ENCODE assay signal across 8 cellular contexts in genomic region chrX:72238721-72239475, GRCh38. TPM values are rescaled to one million over a fixed set of nuclear protein-coding genes. Genes with fewer than 3 reads are reported as not detected.
DNase-seq lines count a peak whose midpoint lies in the region; ATAC-seq and TF ChIP-seq lines count a peak whose summit lies in the region.

ERCC6L (minus strand) TSS chrX:72239027; CDS start chrX:72238911, 116 bp downstream.

- peak; percentile 93 for DNase-seq in BE2C
- peak; percentile 15 for DNase-seq in NCI-H526 treated with DMSO at 0.1 percent for 48 hours (lab: John Stamatoyannopoulos, UW)
- DNase-seq in activated CD4-positive, alpha-beta T cell treated with anti-CD3 and anti-CD28 coated beads, Interleukin-2, amount 50 U/mL, for 1 hour = peak; percentile 77
- DNase-seq in dedifferentiated amniotic fluid mesenchymal stem cell (ENCODE audit: extremely low spot score) = peak; percentile 68
- peak; percentile 88 to 95 for DNase-seq in left lung
- peak; percentile 73 to 74 for DNase-seq in stimulated activated CD4-positive, alpha-beta T cell treated with anti-CD3 and anti-CD28 coated beads, Interleukin-2, amount 100 ng/mL, for 48 hours

- peak within 1 kb of the TSS; percentile 77 for H3K4me3 ChIP-seq in BE2C (ENCODE audit: low read depth, low read length)
- H3K4me3 ChIP-seq in left lung = peak within 1 kb of the TSS; percentile 11 to 27

- H3K9me3 ChIP-seq in BE2C (no peaks in the 10 kb centered on the region), left lung (no peaks in the 10 kb centered on the region)

- peak; percentile 77 for TF ChIP-seq POLR2A in GM19193 (IDR thresholded peaks at IDR 0.05; ENCODE audit: extremely low read depth, insufficient read depth, insufficient read length)

- H3K27me3 ChIP-seq in BE2C = no peaks in the 10 kb centered on the region
- no peaks in the 10 kb centered on the region for H3K27me3 ChIP-seq in left lung

- no peaks in the 10 kb centered on the region for H3K36me3 ChIP-seq in BE2C
- no peaks in the 10 kb centered on the region for H3K36me3 ChIP-seq in left lung

- intact Hi-C loops in left lung (cut with DNase I) = no loop called here

- H3K27ac ChIP-seq in left lung = no peak within 1 kb of the TSS

- no peak for TF ChIP-seq CTCF in BE2C (IDR thresholded peaks at IDR 0.05; ENCODE audit: low read depth, low read length)
- TF ChIP-seq CTCF in left lung (IDR thresholded peaks at IDR 0.05) = no peak

- no peaks in the 10 kb centered on the region for H3K4me1 ChIP-seq in BE2C
- peaks cover 0 to 4% of the 10 kb centered on the region in 2 donors for H3K4me1 ChIP-seq in left lung

- ATAC-seq in HG03378 (IDR thresholded peaks at IDR 0.05; ENCODE audit: unreplicated experiment) (peak; percentile 87), left lung (peak; percentile 99)

RNA-seq across cellular contexts. Expression of gene ERCC6L, which starts in this region (rescaled TPM):
- 0.82 TPM for polyA plus RNA-seq in BE2C (2012; ENCODE audit: insufficient read depth, insufficient read length, low read depth)
- 1 to 10 TPM; 1.1 to 1.5 TPM for total RNA-seq in left lung

Comparison
In these comparisons a context has a peak if more than half of its experiments do, and no peak if none do; other contexts are left out.
1. DNase-seq: peak in every context shown above with its lines; median percentile 93 in BE2C; 92 in left lung; 77 in activated CD4-positive, alpha-beta T cell treated with anti-CD3 and anti-CD28 coated beads, Interleukin-2, amount 50 U/mL, for 1 hour; 74 in stimulated activated CD4-positive, alpha-beta T cell treated with anti-CD3 and anti-CD28 coated beads, Interleukin-2, amount 100 ng/mL, for 48 hours; 68 in dedifferentiated amniotic fluid mesenchymal stem cell; 15 in NCI-H526 treated with DMSO at 0.1 percent for 48 hours.